ENCODE assay signal across 16 cellular contexts in genomic region chr4:26039950-26040349, GRCh38.
"Had no signal": no experiment of that assay in that cellular context is flagged by ENCODE, and none has a peak within 500 bp of the region (broad histone marks: within the 10 kb centered on the region; RNA-seq: fewer than 3 reads in every experiment).

No MANE protein-coding gene starts in this region.

- H3K9me3 Mint-ChIP-seq: activated T-helper 1 cell treated with anti-CD3 and anti-CD28 coated beads, Interleukin-12 subunit alpha, Interleukin-12 subunit beta, Interleukin-2, Interleukin-4 antibody, amounts not matched to agents 30 ng/mL and 10 ng/mL and 1 ng/mL, durations not matched to agents 14 hours and 24 hours and 36 hours; immature natural killer cell; nephron progenitor cell had no signal

- H3K27ac Mint-ChIP-seq: activated CD4-positive, alpha-beta memory T cell treated with anti-CD3 and anti-CD28 coated beads, Interleukin-2, amount 10 ng/mL, durations not matched to agents 7 days and 5 days; activated T-helper 1 cell treated with anti-CD3 and anti-CD28 coated beads, Interleukin-12 subunit alpha, Interleukin-12 subunit beta, Interleukin-2, Interleukin-4 antibody, amounts not matched to agents 30 ng/mL and 10 ng/mL and 1 ng/mL, durations not matched to agents 14 hours and 24 hours and 36 hours; immature natural killer cell; nephron progenitor cell had no signal

- H3K27ac ChIP-seq: coronary artery, thoracic aorta, VCaP had no signal

- H3K4me3 Mint-ChIP-seq: activated CD4-positive, alpha-beta memory T cell treated with anti-CD3 and anti-CD28 coated beads, Interleukin-2, amount 10 ng/mL, durations not matched to agents 7 days and 5 days; activated T-helper 1 cell treated with anti-CD3 and anti-CD28 coated beads, Interleukin-12 subunit alpha, Interleukin-12 subunit beta, Interleukin-2, Interleukin-4 antibody, amounts not matched to agents 30 ng/mL and 10 ng/mL and 1 ng/mL, durations not matched to agents 14 hours and 24 hours and 36 hours; immature natural killer cell; nephron progenitor cell had no signal

- H3K9me3 ChIP-seq: thoracic aorta, uterus had no signal

- DNase-seq: activated CD4-positive, alpha-beta memory T cell treated with anti-CD3 and anti-CD28 coated beads, Interleukin-2, amount 10 ng/mL, durations not matched to agents 7 days and 5 days; activated naive CD4-positive, alpha-beta T cell; caudate nucleus; effector CD4-positive, alpha-beta T cell; immature natural killer cell; left colon; nephron progenitor cell; stimulated activated CD4-positive, alpha-beta T cell treated with anti-CD3 and anti-CD28 coated beads, Interleukin-4, amount 100 ng/mL, for 1 hour; stimulated activated CD8-positive, alpha-beta memory T cell treated with anti-CD3 and anti-CD28 coated beads, Interleukin-4, amount 100 ng/mL, for 48 hours; stimulated activated naive CD8-positive, alpha-beta T cell treated with anti-CD3 and anti-CD28 coated beads, Interleukin-15, Interleukin-2, amounts not matched to agents 100 U/mL and 50 U/mL, for 24 hours; T-helper 1 cell; uterus had no signal

- ATAC-seq: left colon; stimulated activated naive CD8-positive, alpha-beta T cell treated with anti-CD3 and anti-CD28 coated beads, Interleukin-15, Interleukin-2, amounts not matched to agents 100 U/mL and 50 U/mL, for 24 hours had no signal

- H3K36me3 ChIP-seq: thoracic aorta, uterus had no signal

- H3K4me3 ChIP-seq: coronary artery, thoracic aorta, uterus had no signal

- H3K36me3 Mint-ChIP-seq: immature natural killer cell had no signal

- H3K27me3 ChIP-seq: uterus had no signal

- H3K4me1 Mint-ChIP-seq: nephron progenitor cell had no signal

- H3K4me1 ChIP-seq: uterus had no signal
